Comparison of ENCODE assay signal across 30 cellular contexts in genomic region chr4:114365591-114365990, GRCh38.
"Had no signal": no experiment of that assay in that cellular context is flagged by ENCODE, and none has a peak within 500 bp of the region (broad histone marks: within the 10 kb centered on the region; RNA-seq: fewer than 3 reads in every experiment).

No MANE protein-coding gene starts in this region.

- H3K27ac ChIP-seq: SJCRH30 had no signal

- H3K36me3 ChIP-seq: SJCRH30 had no signal

- H3K4me3 Mint-ChIP-seq: activated CD8-positive, alpha-beta T cell treated with anti-CD3 and anti-CD28 coated beads, Interleukin-2, amount 10 ng/mL, durations not matched to agents 7 days and 5 days; activated naive CD4-positive, alpha-beta T cell treated with anti-CD3 and anti-CD28 coated beads, Interleukin-2, amount 50 U/mL, for 24 hours; activated naive CD8-positive, alpha-beta T cell treated with anti-CD3 and anti-CD28 coated beads, Interleukin-2, amount 50 U/mL, for 24 hours; T-helper 17 cell; WTC11 had no signal

- ATAC-seq: activated CD8-positive, alpha-beta T cell treated with anti-CD3 and anti-CD28 coated beads, Interleukin-2, amount 10 ng/mL, durations not matched to agents 7 days and 5 days; activated naive CD8-positive, alpha-beta T cell treated with anti-CD3 and anti-CD28 coated beads, Interleukin-2, amount 50 U/mL, for 24 hours; K562; Panc1; T-helper 17 cell had no signal

- H3K9me3 Mint-ChIP-seq: activated naive CD4-positive, alpha-beta T cell treated with anti-CD3 and anti-CD28 coated beads, Interleukin-2, amount 50 U/mL, for 24 hours; activated naive CD8-positive, alpha-beta T cell treated with anti-CD3 and anti-CD28 coated beads, Interleukin-2, amount 50 U/mL, for 24 hours; WTC11 had no signal

- H3K27ac Mint-ChIP-seq: activated CD8-positive, alpha-beta T cell treated with anti-CD3 and anti-CD28 coated beads, Interleukin-2, amount 10 ng/mL, durations not matched to agents 7 days and 5 days; activated naive CD4-positive, alpha-beta T cell treated with anti-CD3 and anti-CD28 coated beads, Interleukin-2, amount 50 U/mL, for 24 hours; activated naive CD8-positive, alpha-beta T cell treated with anti-CD3 and anti-CD28 coated beads, Interleukin-2, amount 50 U/mL, for 24 hours; T-helper 17 cell; WTC11 had no signal

- DNase-seq: activated CD4-positive, alpha-beta T cell treated with anti-CD3 and anti-CD28 coated beads for 48 hours; activated CD4-positive, alpha-beta T cell treated with anti-CD3 and anti-CD28 coated beads, Interleukin-2, amount 50 U/mL, for 4 hours; activated CD4-positive, CD25-positive, alpha-beta regulatory T cell treated with anti-CD3 and anti-CD28 coated beads, Interleukin-2, amount 50 U/mL, for 72 hours; activated CD8-positive, alpha-beta memory T cell treated with anti-CD3 and anti-CD28 coated beads, Interleukin-2, amount 50 U/mL, for 48 hours; activated CD8-positive, alpha-beta T cell treated with anti-CD3 and anti-CD28 coated beads, Interleukin-2, amount 10 ng/mL, durations not matched to agents 7 days and 5 days; activated effector memory CD4-positive, alpha-beta T cell treated with Interleukin-2 at 50 U/mL for 16 hours; activated naive CD4-positive, alpha-beta T cell; activated naive CD8-positive, alpha-beta T cell treated with anti-CD3 and anti-CD28 coated beads, Interleukin-2, amount 50 U/mL, for 24 hours; activated T-cell treated with anti-CD3 and anti-CD28 coated beads, Interleukin-2, amount 50 U/mL, for 1 hour; caudate nucleus; Karpas-422; MM.1S; NCI-H1105; NCI-H1436; NCI-H1694 treated with DMSO at 0.1 percent for 48 hours; NCI-H2029 treated with DMSO at 0.1 percent for 48 hours; NCI-H345; NCI-H510A; NCI-H526 treated with DMSO at 0.1 percent for 48 hours; NK-92 treated with Interleukin-12 subunit alpha and Interleukin-12 subunit beta, amount 100 ng/mL, for 24 hours; OCI-M1; Right ventricle myocardium superior; RPMI8226; SJCRH30; T-helper 17 cell; T-helper 9 cell had no signal

- H3K36me3 Mint-ChIP-seq: activated naive CD4-positive, alpha-beta T cell treated with anti-CD3 and anti-CD28 coated beads, Interleukin-2, amount 50 U/mL, for 24 hours; WTC11 had no signal

- H3K9me3 ChIP-seq: SJCRH30 had no signal

- H3K4me3 ChIP-seq: K562, SJCRH30 had no signal

- H3K27me3 ChIP-seq: SJCRH30 had no signal

- H3K4me1 Mint-ChIP-seq: activated naive CD4-positive, alpha-beta T cell treated with anti-CD3 and anti-CD28 coated beads, Interleukin-2, amount 50 U/mL, for 24 hours; activated naive CD8-positive, alpha-beta T cell treated with anti-CD3 and anti-CD28 coated beads, Interleukin-2, amount 50 U/mL, for 24 hours had no signal

- FAIRE-seq: K562 had no signal
